Comparison of ENCODE assay signal across 8 cellular contexts in genomic region chr22:40651563-40652501, GRCh38. TPM values are rescaled to one million over a fixed set of nuclear protein-coding genes. Genes with fewer than 3 reads are reported as not detected.
DNase-seq lines count a peak whose midpoint lies in the region; ATAC-seq, FAIRE-seq and TF ChIP-seq lines count a peak whose summit lies in the region.

No MANE protein-coding gene starts in this region.

- POLR2A ChIA-PET in naive thymus-derived CD4-positive, alpha-beta T cell (lab: Charles Lee): interaction anchor here (0.6 to 0.9 kb wide), 2 partner anchors 216 to 305 kb away, joined by 3 read pairs; no protein-coding TSS in a partner anchor

- peak overlapping the region in 7 of 9 donors; percentile 22 to 91 (median 72) for H3K27ac Mint-ChIP-seq in naive thymus-derived CD4-positive, alpha-beta T cell

- H3K4me3 Mint-ChIP-seq in naive thymus-derived CD4-positive, alpha-beta T cell: peak overlapping the region; percentile 43 to 84 (median 66)

- no peaks in the 10 kb centered on the region for H3K9me3 ChIP-seq in RWPE2 (ENCODE audit: severe bottlenecking)
- H3K9me3 ChIP-seq in naive thymus-derived CD4-positive, alpha-beta T cell (ENCODE audit: control insufficient read depth in 2 of 3, low read length in 3 of 3): no peaks in the 10 kb centered on the region

- H3K4me1 Mint-ChIP-seq in naive thymus-derived CD4-positive, alpha-beta T cell: peaks cover 0 to 18% (median 4%) of the 10 kb centered on the region in 7 donors

- H3K27ac ChIP-seq in RWPE2 (ENCODE audit: poor library complexity, severe bottlenecking): peak overlapping the region; percentile 97
- H3K27ac ChIP-seq in naive thymus-derived CD4-positive, alpha-beta T cell (ENCODE audit: low read depth, low read length): peak overlapping the region; percentile 57

- DNase-seq in GM18507 (ENCODE audit: extremely low spot score, insufficient read length, low read depth) (peak; percentile 58), M059J (ENCODE audit: low read depth) (peak; percentile 98), RWPE2 (ENCODE audit: low spot score) (peak; percentile 98), fibroblast of gingiva (ENCODE audit: low read depth) (peak; percentile 99)
- DNase-seq in activated T-helper 9 cell treated with anti-CD3 and anti-CD28 coated beads, Interleukin-2, amount 50 U/mL, for 16 hours (ENCODE audit: low read depth): peak; percentile 84
- DNase-seq in naive thymus-derived CD4-positive, alpha-beta T cell: peak; percentile 9 to 83 (median 32)
- DNase-seq in stimulated activated CD8-positive, alpha-beta memory T cell treated with anti-CD3 and anti-CD28 coated beads, Interleukin-7, amount 100 ng/mL, for 48 hours (ENCODE audit: extremely low read depth in 1 of 2, low read depth in 1 of 2): peak; percentile 80 to 97

- peak; percentile 86 for FAIRE-seq in GM18507 (lab: Jason Lieb, UNC)

- no peaks in the 10 kb centered on the region for H3K9me3 Mint-ChIP-seq in naive thymus-derived CD4-positive, alpha-beta T cell

- peak overlapping the region; percentile 44 for H3K4me3 ChIP-seq in RWPE2 (ENCODE audit: severe bottlenecking)
- H3K4me3 ChIP-seq in naive thymus-derived CD4-positive, alpha-beta T cell (ENCODE audit: low read length): no peak overlapping the region

- H3K36me3 Mint-ChIP-seq in naive thymus-derived CD4-positive, alpha-beta T cell: no peaks in the 10 kb centered on the region

- H3K4me1 ChIP-seq in RWPE2 (ENCODE audit: insufficient read depth, poor library complexity, severe bottlenecking): peaks cover 30% of the 10 kb centered on the region
- H3K4me1 ChIP-seq in naive thymus-derived CD4-positive, alpha-beta T cell (ENCODE audit: control insufficient read depth in 2 of 2, insufficient read depth in 2 of 2, low read length in 2 of 2): no peaks in the 10 kb centered on the region

- intact Hi-C loops in naive thymus-derived CD4-positive, alpha-beta T cell (cut with micrococcal nuclease): no loop called here

- TF ChIP-seq CTCF in RWPE2 (IDR thresholded peaks at IDR 0.05; ENCODE audit: poor library complexity, severe bottlenecking): no peak

- no peaks in the 10 kb centered on the region for H3K27me3 Mint-ChIP-seq in naive thymus-derived CD4-positive, alpha-beta T cell

- H3K36me3 ChIP-seq in RWPE2 (ENCODE audit: low read depth): no peaks in the 10 kb centered on the region
- H3K36me3 ChIP-seq in naive thymus-derived CD4-positive, alpha-beta T cell (ENCODE audit: control insufficient read depth in 2 of 3, insufficient read depth in 3 of 3, low read length in 3 of 3): no peaks in the 10 kb centered on the region

- H3K27me3 ChIP-seq in RWPE2 (ENCODE audit: insufficient read depth, poor library complexity, severe bottlenecking): no peaks in the 10 kb centered on the region
- no peaks in the 10 kb centered on the region for H3K27me3 ChIP-seq in naive thymus-derived CD4-positive, alpha-beta T cell (ENCODE audit: control insufficient read depth in 2 of 2, insufficient read depth in 2 of 2, low read length in 2 of 2)

- peak; percentile 83 for ATAC-seq in RWPE2 (ENCODE audit: low read depth)
- peak; percentile 95 for ATAC-seq in naive thymus-derived CD4-positive, alpha-beta T cell
- ATAC-seq in HG03139 (IDR thresholded peaks at IDR 0.05; ENCODE audit: unreplicated experiment): no peak

- CTCF ChIA-PET in naive thymus-derived CD4-positive, alpha-beta T cell (lab: Charles Lee): interaction anchor here (0.9 to 2.6 kb wide), 4 partner anchors 31 to 164 kb away, joined by 3 to 9 read pairs (median 3); no protein-coding TSS in a partner anchor

RNA-seq across cellular contexts. Expression of gene MRTFA, which starts 15.3 kb away (rescaled TPM):
- 25.4 and 25.8 TPM in 2 replicates for total RNA-seq in M059J (2014; rRNA removed; shearing (Covaris generic))
- total RNA-seq in naive thymus-derived CD4-positive, alpha-beta T cell: 100 to 1,000 TPM in 3 of 5 experiments, 10 to 100 TPM in 2; 64.0 to 114 (median 104) TPM
- polyA plus RNA-seq in naive thymus-derived CD4-positive, alpha-beta T cell: 10 to 100 TPM; 17.6 to 35.4 TPM

RNA-seq across cellular contexts. Expression of gene MCHR1, which starts 27.5 kb away (rescaled TPM):
- total RNA-seq in M059J (2014; rRNA removed; shearing (Covaris generic)): 0.07 TPM in 1 of 2 replicates, not detected in the other
- not detected for total RNA-seq in naive thymus-derived CD4-positive, alpha-beta T cell
- polyA plus RNA-seq in naive thymus-derived CD4-positive, alpha-beta T cell: not detected

Comparison
In these comparisons a context has a peak if more than half of its experiments do, and no peak if none do; other contexts are left out.
1. DNase-seq: peak in every context shown above with its lines; median percentile 99 in fibroblast of gingiva; 98 in M059J; 98 in RWPE2; 88 in stimulated activated CD8-positive, alpha-beta memory T cell treated with anti-CD3 and anti-CD28 coated beads, Interleukin-7, amount 100 ng/mL, for 48 hours; 84 in activated T-helper 9 cell treated with anti-CD3 and anti-CD28 coated beads, Interleukin-2, amount 50 U/mL, for 16 hours; 58 in GM18507; 32 in naive thymus-derived CD4-positive, alpha-beta T cell.